In the genomic region with DNA sequence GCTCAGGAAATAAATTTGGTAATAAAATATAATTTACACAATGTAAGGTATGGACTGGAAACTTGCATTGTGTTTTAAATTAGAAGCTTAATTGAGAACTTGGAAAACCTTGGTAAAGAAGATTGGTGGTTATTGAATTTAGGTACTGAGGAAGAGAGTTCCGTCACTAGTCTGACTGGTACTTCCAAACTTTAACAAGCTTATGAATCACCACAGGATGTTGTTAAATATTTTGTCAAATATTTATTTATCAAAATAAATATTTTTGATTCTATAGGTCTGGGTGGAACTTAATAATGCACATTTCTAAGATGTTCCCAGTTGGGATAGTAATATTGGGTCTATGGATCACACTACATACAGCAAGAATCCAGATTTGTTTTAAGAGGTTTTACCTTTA, we compare ENCODE assay signal across 8 cellular contexts.
"Had no signal": no experiment of that assay in that cellular context is flagged by ENCODE, and none has a peak within 500 bp of the region (broad histone marks: within the 10 kb centered on the region; RNA-seq: fewer than 3 reads in every experiment).

No MANE protein-coding gene starts in this region.

- H3K4me3 ChIP-seq: GM23338, K562 had no signal

- H3K9me3 Mint-ChIP-seq: GM23338, H9 had no signal

- H3K4me2 ChIP-seq: GM23338 had no signal

- H3K4me3 Mint-ChIP-seq: GM23338, H9 had no signal

- FAIRE-seq: H1, H54, HTR-8/SVneo, K562 had no signal

- H3K27ac Mint-ChIP-seq: GM23338, H9 had no signal

- DNase-seq: H9, HCEC 1CT, IMR-90 had no signal

- H2AFZ ChIP-seq: GM23338 had no signal

- ATAC-seq: GM23338, K562 had no signal
